In the genomic region with DNA sequence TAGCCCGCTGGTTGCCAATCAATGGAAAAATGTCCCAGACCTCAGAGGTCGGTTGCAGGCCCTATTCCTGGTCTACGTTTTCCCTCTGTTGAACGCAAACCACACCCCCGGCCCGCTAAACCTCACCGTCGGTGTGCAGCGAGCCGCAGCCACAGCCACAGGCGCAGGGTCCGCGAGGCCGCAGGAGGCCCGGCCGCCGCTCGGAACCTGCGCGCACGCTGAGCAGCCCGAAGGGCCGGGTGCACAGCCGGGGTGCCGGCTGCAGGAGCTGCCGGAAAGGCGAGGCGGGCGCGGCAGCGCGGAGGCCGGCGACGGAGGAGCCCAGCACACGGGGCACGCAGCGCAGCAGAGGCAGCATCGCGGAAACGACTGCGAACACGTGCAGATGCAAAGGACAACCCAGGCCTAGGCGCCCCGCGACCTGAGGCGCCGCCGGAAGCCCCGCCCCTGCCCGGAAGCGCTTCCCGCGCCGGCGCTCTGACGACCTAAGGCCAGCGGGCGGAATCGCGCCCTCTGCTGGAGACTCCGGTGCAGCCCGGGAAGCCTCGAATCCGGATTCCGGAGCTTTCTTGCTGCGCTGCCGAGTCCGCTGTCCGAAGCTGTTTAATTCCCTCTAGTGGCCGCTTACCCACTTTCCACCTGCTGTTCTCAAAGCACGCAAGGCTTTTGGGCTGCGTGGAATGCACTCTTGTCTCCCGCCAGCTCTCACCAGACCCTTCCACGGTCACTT, we compare ENCODE assay signal across 8 cellular contexts. TPM values are rescaled to one million over a fixed set of nuclear protein-coding genes. Genes with fewer than 3 reads are reported as not detected.
DNase-seq lines count a peak whose midpoint lies in the region; ATAC-seq, FAIRE-seq and TF ChIP-seq lines count a peak whose summit lies in the region.

A gene with protein sequence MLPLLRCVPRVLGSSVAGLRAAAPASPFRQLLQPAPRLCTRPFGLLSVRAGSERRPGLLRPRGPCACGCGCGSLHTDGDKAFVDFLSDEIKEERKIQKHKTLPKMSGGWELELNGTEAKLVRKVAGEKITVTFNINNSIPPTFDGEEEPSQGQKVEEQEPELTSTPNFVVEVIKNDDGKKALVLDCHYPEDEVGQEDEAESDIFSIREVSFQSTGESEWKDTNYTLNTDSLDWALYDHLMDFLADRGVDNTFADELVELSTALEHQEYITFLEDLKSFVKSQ (minus strand): TSS at position 440 of the 730 bp plus-strand sequence. CDS start 82 bp downstream, at position 358.

- H3K27ac ChIP-seq in endodermal cell (ENCODE audit: low read depth, low read length) (peak within 1 kb of the TSS; percentile 52), mesodermal cell (ENCODE audit: low read depth, low read length, severe bottlenecking) (peak within 1 kb of the TSS; percentile 62)

- peak within 1 kb of the TSS; percentile 98 for H3K9ac ChIP-seq in NT2/D1 (ENCODE audit: insufficient read length, low read depth)
- H3K9ac ChIP-seq in endodermal cell (ENCODE audit: extremely low read depth, low read length, poor library complexity, severe bottlenecking): peak within 1 kb of the TSS; percentile 85

- in situ Hi-C loops in Caki2 (cut with HindIII; ENCODE audit: low pct_unique_long_range_greater_than_20kb, low sequenced_read_pairs): no loop called here

- H3K27ac Mint-ChIP-seq in activated CD8-positive, alpha-beta memory T cell treated with anti-CD3 and anti-CD28 coated beads, Interleukin-2, amount 10 ng/mL, durations not matched to agents 7 days and 5 days: peak within 1 kb of the TSS; percentile 93
- peak within 1 kb of the TSS; percentile 79 for H3K27ac Mint-ChIP-seq in endodermal cell

- no peaks in the 10 kb centered on the region for H3K9me3 Mint-ChIP-seq in activated CD8-positive, alpha-beta memory T cell treated with anti-CD3 and anti-CD28 coated beads, Interleukin-2, amount 10 ng/mL, durations not matched to agents 7 days and 5 days (ENCODE audit: low read depth)
- H3K9me3 Mint-ChIP-seq in endodermal cell: no peaks in the 10 kb centered on the region

- WGBS in endodermal cell (ENCODE audit: insufficient coverage in 1 of 2, insufficient read length in 1 of 2), 2 experiments: 0% methylated on average over 25 to 75 of the region's 75 CpGs
- WGBS in mesodermal cell (ENCODE audit: insufficient coverage in 2 of 2), 2 experiments: 0% methylated on average over 51 to 60 of the region's 75 CpGs

- no peaks in the 10 kb centered on the region for H3K4me1 ChIP-seq in NT2/D1 (ENCODE audit: insufficient read depth, insufficient read length)
- H3K4me1 ChIP-seq in endodermal cell (ENCODE audit: control insufficient read depth, insufficient read depth, low read length): no peaks in the 10 kb centered on the region
- H3K4me1 ChIP-seq in mesodermal cell (ENCODE audit: control insufficient read depth, insufficient read depth, low read length, poor library complexity, severe bottlenecking): peaks cover 8% of the 10 kb centered on the region

- ATAC-seq in activated CD8-positive, alpha-beta memory T cell treated with anti-CD3 and anti-CD28 coated beads, Interleukin-2, amount 10 ng/mL, durations not matched to agents 7 days and 5 days: peak; percentile 94

- H3K4me3 ChIP-seq in NT2/D1 (ENCODE audit: insufficient read length, low read depth) (peak within 1 kb of the TSS; percentile 88), endodermal cell (ENCODE audit: low read length) (peak within 1 kb of the TSS; percentile 99), mesodermal cell (ENCODE audit: extremely low read depth, insufficient read depth, low read length, poor library complexity, severe bottlenecking) (peak within 1 kb of the TSS; percentile 73)

- peak within 1 kb of the TSS; percentile 88 for H3K4me3 Mint-ChIP-seq in activated CD8-positive, alpha-beta memory T cell treated with anti-CD3 and anti-CD28 coated beads, Interleukin-2, amount 10 ng/mL, durations not matched to agents 7 days and 5 days
- peak within 1 kb of the TSS; percentile 73 for H3K4me3 Mint-ChIP-seq in endodermal cell

- CTCF ChIA-PET in activated CD8-positive, alpha-beta memory T cell treated with anti-CD3 and anti-CD28 coated beads, Interleukin-2, amount 10 ng/mL, durations not matched to agents 7 days and 5 days (lab: Charles Lee): interaction anchor here (0.6 to 5.7 kb wide), 35 partner anchors 10 to 1000 kb away, joined by 3 to 74 read pairs (median 4); a partner anchor contains a TSS

- DNase-seq in Caki2 (ENCODE audit: low read depth): peak; percentile 80
- DNase-seq in GM20000 (ENCODE audit: low spot score): peak; percentile 96
- DNase-seq in HTR-8/SVneo (ENCODE audit: insufficient read length, low spot score): peak; percentile 95
- DNase-seq in NT2/D1 (ENCODE audit: low read depth, low spot score): peak; percentile 85
- DNase-seq in activated CD8-positive, alpha-beta memory T cell treated with anti-CD3 and anti-CD28 coated beads, Interleukin-2, amount 10 ng/mL, durations not matched to agents 7 days and 5 days: peak; percentile 94
- DNase-seq in endodermal cell: peak; percentile 99
- DNase-seq in stimulated activated CD8-positive, alpha-beta memory T cell treated with anti-CD3 and anti-CD28 coated beads, Interleukin-15, amount 100 ng/mL, for 4 hours (ENCODE audit: low read depth in 2 of 2): peak; percentile 77 to 79

- TF ChIP-seq CTCF in GM20000 (IDR thresholded peaks at IDR 0.05; ENCODE audit: extremely low read depth, missing control alignments) (peak; percentile 91), endodermal cell (conservative IDR thresholded peaks at IDR 0.05) (peak; percentile 99)

- peaks cover 43% of the 10 kb centered on the region for H3K4me1 Mint-ChIP-seq in activated CD8-positive, alpha-beta memory T cell treated with anti-CD3 and anti-CD28 coated beads, Interleukin-2, amount 10 ng/mL, durations not matched to agents 7 days and 5 days
- H3K4me1 Mint-ChIP-seq in endodermal cell: peaks cover 12% of the 10 kb centered on the region

- H3K9me3 ChIP-seq in NT2/D1 (ENCODE audit: insufficient read depth, low read length) (no peaks in the 10 kb centered on the region), endodermal cell (ENCODE audit: control insufficient read depth, low read length) (no peaks in the 10 kb centered on the region), mesodermal cell (ENCODE audit: control insufficient read depth, low read length) (no peaks in the 10 kb centered on the region)

- H3K36me3 ChIP-seq in NT2/D1 (ENCODE audit: insufficient read depth, insufficient read length, low read length) (peaks cover 62% of the 10 kb centered on the region), endodermal cell (ENCODE audit: control insufficient read depth, insufficient read depth, low read length) (peaks cover 48% of the 10 kb centered on the region), mesodermal cell (ENCODE audit: control insufficient read depth, insufficient read depth, low read length) (peaks cover 59% of the 10 kb centered on the region)

- peak; percentile 9 for FAIRE-seq in HTR-8/SVneo (lab: Jason Lieb, UNC)

- H3K27me3 Mint-ChIP-seq in activated CD8-positive, alpha-beta memory T cell treated with anti-CD3 and anti-CD28 coated beads, Interleukin-2, amount 10 ng/mL, durations not matched to agents 7 days and 5 days: no peaks in the 10 kb centered on the region
- H3K27me3 Mint-ChIP-seq in endodermal cell (ENCODE audit: insufficient read depth): no peaks in the 10 kb centered on the region

- H3K27me3 ChIP-seq in NT2/D1 (ENCODE audit: insufficient read depth, insufficient read length) (no peaks in the 10 kb centered on the region), endodermal cell (ENCODE audit: control insufficient read depth, insufficient read depth, low read length, poor library complexity, severe bottlenecking) (no peaks in the 10 kb centered on the region)

- peaks cover 34% of the 10 kb centered on the region for H3K36me3 Mint-ChIP-seq in activated CD8-positive, alpha-beta memory T cell treated with anti-CD3 and anti-CD28 coated beads, Interleukin-2, amount 10 ng/mL, durations not matched to agents 7 days and 5 days
- H3K36me3 Mint-ChIP-seq in endodermal cell (ENCODE audit: low read depth): peaks cover 41% of the 10 kb centered on the region

RNA-seq across cellular contexts. Expression of the gene that starts here (rescaled TPM):
- total RNA-seq in Caki2 (2014; rRNA removed; shearing (Covaris generic); ENCODE audit: low replicate concordance): 327 and 346 TPM in 2 replicates
- total RNA-seq in activated CD8-positive, alpha-beta memory T cell treated with anti-CD3 and anti-CD28 coated beads, Interleukin-2, amount 10 ng/mL, durations not matched to agents 7 days and 5 days: 100 to 1,000 TPM; 166 to 240 TPM
- total RNA-seq in endodermal cell: 100 to 1,000 TPM; 213 to 217 TPM
- polyA plus RNA-seq in endodermal cell (2013, experiment 1 of 2): 185 TPM
- polyA plus RNA-seq in endodermal cell (2013, experiment 2 of 2): 182 TPM
- polyA plus RNA-seq in mesodermal cell (2013, experiment 1 of 2): 220 TPM
- polyA plus RNA-seq in mesodermal cell (2013, experiment 2 of 2): 228 TPM

Comparison
In these comparisons a context has a peak if more than half of its experiments do, and no peak if none do; other contexts are left out.
1. Peak in every context shown above with its lines: DNase-seq, ATAC-seq, H3K4me3 ChIP-seq and H3K27ac ChIP-seq.